In the genomic region with DNA sequence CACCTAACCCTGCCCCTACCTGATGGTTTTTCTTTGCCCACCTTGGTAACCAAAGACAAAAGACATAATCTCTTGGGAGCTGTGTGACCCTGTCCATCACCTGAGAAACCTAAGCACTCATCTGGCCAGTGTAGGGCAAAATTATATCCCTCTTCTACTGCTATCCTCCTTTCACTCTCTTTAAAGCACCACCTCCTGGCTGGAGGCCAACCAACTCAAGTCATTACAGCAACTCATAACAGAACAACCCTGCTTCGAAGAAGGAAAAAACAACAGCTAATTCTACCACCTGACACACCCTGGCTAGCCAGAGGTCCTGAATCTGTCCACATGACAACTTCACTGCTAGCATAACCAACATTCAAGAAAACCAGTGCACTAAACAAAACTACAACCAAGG, we compare ENCODE assay signal across 23 cellular contexts. TPM values are rescaled to one million over a fixed set of nuclear protein-coding genes. Genes with fewer than 3 reads are reported as not detected.
DNase-seq lines count a peak whose midpoint lies in the region; ATAC-seq, FAIRE-seq and TF ChIP-seq lines count a peak whose summit lies in the region.
"Had no signal": no experiment of that assay in that cellular context is flagged by ENCODE, and none has a peak within 500 bp of the region (broad histone marks: within the 10 kb centered on the region; RNA-seq: fewer than 3 reads in every experiment).

No MANE protein-coding gene starts in this region.

- DNase-seq in DMS79 treated with DMSO at 0.1 percent for 48 hours (lab: John Stamatoyannopoulos, UW) (peak; percentile 17), DMS79 (lab: John Stamatoyannopoulos, UW) (no peak), bronchial epithelial cell (ENCODE audit: low read depth) (peak; percentile 61), mucosa of descending colon (peak in 2 of 3 donors; percentile 53 to 86), NOMO-1 treated with DMSO at 0.1 percent for 48 hours (lab: John Stamatoyannopoulos, UW; ENCODE audit: unreplicated experiment) (no peak)
- DNase-seq: 8988T; activated CD4-positive, alpha-beta T cell treated with anti-CD3 and anti-CD28 coated beads, Interleukin-2, amount 50 U/mL, for 1 hour; activated CD8-positive, alpha-beta memory T cell treated with anti-CD3 and anti-CD28 coated beads, Interleukin-2, amount 50 U/mL, for 48 hours; activated gamma-delta T cell; COR-L47; NCI-H1092 treated with DMSO at 0.1 percent for 48 hours; NCI-H2081; NCI-H510A treated with DMSO at 0.1 percent for 48 hours; psoas muscle; stimulated activated CD4-positive, alpha-beta T cell treated with anti-CD3 and anti-CD28 coated beads, Interleukin-4, amount 100 ng/mL, for 1 hour had no signal

- no peaks in the 10 kb centered on the region for H3K27me3 ChIP-seq in bronchial epithelial cell (ENCODE audit: control insufficient read depth, insufficient read depth, low read length)
- H3K27me3 ChIP-seq: adrenal gland, gastroesophageal sphincter, upper lobe of right lung had no signal

- ATAC-seq in HG02884 (IDR thresholded peaks at IDR 0.05; ENCODE audit: unreplicated experiment) (peak; percentile 47), mucosa of descending colon (peak; percentile 75), GM19023 (IDR thresholded peaks at IDR 0.05; ENCODE audit: unreplicated experiment) (no peak), HG03354 (IDR thresholded peaks at IDR 0.05; ENCODE audit: poor library complexity, severe bottlenecking, unreplicated experiment) (no peak)
- ATAC-seq: gastroesophageal sphincter, psoas muscle, upper lobe of right lung had no signal

- no peak for FAIRE-seq in bronchial epithelial cell (lab: Jason Lieb, UNC)

- H3K9me3 ChIP-seq in mucosa of descending colon = no peaks in the 10 kb centered on the region
- H3K9me3 ChIP-seq: adrenal gland, psoas muscle, upper lobe of right lung had no signal

- H3K36me3 ChIP-seq in bronchial epithelial cell (ENCODE audit: control insufficient read depth, insufficient read depth, low read length) (no peaks in the 10 kb centered on the region), mucosa of descending colon (ENCODE audit: low read depth) (no peaks in the 10 kb centered on the region)
- H3K36me3 ChIP-seq: adrenal gland, gastroesophageal sphincter, upper lobe of right lung had no signal

- TF ChIP-seq CTCF in bronchial epithelial cell (IDR thresholded peaks at IDR 0.05; ENCODE audit: insufficient read depth, low read length, severe bottlenecking) (no peak), mucosa of descending colon (IDR thresholded peaks at IDR 0.05) (no peak)

- intact Hi-C loops in mucosa of descending colon (cut with DNase I, micrococcal nuclease) = no loop called here

- H3K4me1 ChIP-seq in mucosa of descending colon (ENCODE audit: low read depth) = no peaks in the 10 kb centered on the region
- H3K4me1 ChIP-seq: adrenal gland, gastroesophageal sphincter, psoas muscle, upper lobe of right lung had no signal

- H3K4me3 ChIP-seq in bronchial epithelial cell (ENCODE audit: low read depth, low read length) (no peak overlapping the region), mucosa of descending colon (no peak overlapping the region)
- H3K4me3 ChIP-seq: adrenal gland, gastroesophageal sphincter, psoas muscle, smooth muscle cell, upper lobe of right lung had no signal

RNA-seq across cellular contexts. Expression of gene GAS2, which starts 45.5 kb away (rescaled TPM):
- 1.1 and 1.8 TPM in 2 replicates for total RNA-seq in bronchial epithelial cell
- total RNA-seq in mucosa of descending colon = 1 to 10 TPM; 2.0 to 2.8 (median 2.5) TPM
- total RNA-seq: G401 had no signal

Comparison
In these comparisons a context has a peak if more than half of its experiments do, and no peak if none do; other contexts are left out.
1. DNase-seq: peak in DMS79 treated with DMSO at 0.1 percent for 48 hours (single experiment), bronchial epithelial cell (single experiment) and mucosa of descending colon (2 of 3); none in DMS79 (single experiment) and NOMO-1 treated with DMSO at 0.1 percent for 48 hours (single experiment).
2. ATAC-seq: peak in HG02884 (single experiment) and mucosa of descending colon (single experiment); none in GM19023 (single experiment) and HG03354 (single experiment).